8 cellular contexts compared by ENCODE assay signal in the genomic region with DNA sequence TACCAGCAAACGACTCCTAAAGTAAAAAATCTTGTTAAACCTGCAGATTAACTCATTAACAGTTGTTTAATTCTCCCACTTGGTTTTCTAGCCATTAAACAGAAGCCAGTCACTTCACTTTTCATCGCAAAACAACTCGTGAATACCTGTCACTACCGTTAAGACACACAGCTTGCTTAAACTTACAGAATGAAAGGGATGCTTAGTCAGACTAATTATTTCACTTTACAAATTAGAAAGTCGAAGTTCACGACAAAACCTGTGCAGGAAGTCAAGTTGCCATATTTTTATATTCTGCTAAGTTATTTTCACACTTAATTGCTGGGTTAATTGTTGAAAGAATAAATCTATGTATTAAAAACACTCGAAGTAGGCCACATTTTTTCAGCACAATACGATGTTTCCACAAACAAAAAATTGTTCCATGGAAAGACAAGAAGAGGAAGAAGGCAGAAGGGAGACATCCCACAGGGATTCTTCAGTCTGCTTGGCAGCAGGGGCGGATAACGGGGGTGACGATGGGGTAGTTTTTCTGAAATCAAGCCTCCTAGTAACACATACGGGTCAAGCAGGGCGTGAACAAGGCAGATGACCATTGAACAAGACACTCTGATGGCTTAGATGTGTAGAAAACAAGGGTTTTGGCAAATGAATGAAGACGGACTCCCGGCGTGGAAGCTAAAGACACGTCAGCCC. TPM values are rescaled to one million over a fixed set of nuclear protein-coding genes. Genes with fewer than 3 reads are reported as not detected.
DNase-seq lines count a peak whose midpoint lies in the region; ATAC-seq, FAIRE-seq and TF ChIP-seq lines count a peak whose summit lies in the region.

No MANE protein-coding gene starts in this region.

- H3K27ac ChIP-seq in muscle layer of duodenum (ENCODE audit: low read length): peak overlapping the region; percentile 94

- TF ChIP-seq CTCF in AG10803 (conservative IDR thresholded peaks at IDR 0.05; ENCODE audit: low read length): no peak

- peaks cover 0 to 25% of the 10 kb centered on the region in 2 donors for H3K4me1 ChIP-seq in muscle layer of duodenum (ENCODE audit: control insufficient read depth in 1 of 2, insufficient read depth in 2 of 2, low read length in 2 of 2)

- FAIRE-seq in RCC 7860 (lab: Jason Lieb, UNC): no peak

- H3K4me3 ChIP-seq in AG10803 (ENCODE audit: low read length) (peak overlapping the region; percentile 99), muscle layer of duodenum (ENCODE audit: low read depth in 1 of 2, low read length in 2 of 2) (peak overlapping the region; percentile 98)

- ATAC-seq in GM19395 (IDR thresholded peaks at IDR 0.05; ENCODE audit: unreplicated experiment): peak; percentile 2
- no peak for ATAC-seq in HG03469 (IDR thresholded peaks at IDR 0.05; ENCODE audit: unreplicated experiment)
- ATAC-seq in HG03354 (IDR thresholded peaks at IDR 0.05; ENCODE audit: poor library complexity, severe bottlenecking, unreplicated experiment): no peak

- peaks cover 8 to 29% of the 10 kb centered on the region in 2 donors for H3K36me3 ChIP-seq in muscle layer of duodenum (ENCODE audit: control insufficient read depth in 1 of 2, insufficient read depth in 2 of 2, low read length in 2 of 2)

- no peaks in the 10 kb centered on the region for H3K27me3 ChIP-seq in muscle layer of duodenum (ENCODE audit: low read depth, low read length)

- DNase-seq in AG10803 (ENCODE audit: low read depth) (peak; percentile 47), RCC 7860 (ENCODE audit: low spot score) (peak; percentile 11), dermis microvascular lymphatic vessel endothelial cell (ENCODE audit: low read depth in 2 of 2) (peak; percentile 6 to 16), NCI-H187 treated with DMSO at 0.1 percent for 48 hours (lab: John Stamatoyannopoulos, UW) (no peak)

- no peaks in the 10 kb centered on the region for H3K9me3 ChIP-seq in muscle layer of duodenum (ENCODE audit: control insufficient read depth in 1 of 2, low read length in 2 of 2)

RNA-seq across cellular contexts. Expression of a gene that starts 0.9 kb away (rescaled TPM):
- 42.9 and 52.9 TPM in 2 replicates for total RNA-seq in dermis microvascular lymphatic vessel endothelial cell
